16 cellular contexts compared by ENCODE assay signal in genomic region chr17:73476890-73477350, GRCh38.
DNase-seq lines count a peak whose midpoint lies in the region; ATAC-seq, FAIRE-seq and TF ChIP-seq lines count a peak whose summit lies in the region.
"Had no signal": no experiment of that assay in that cellular context is flagged by ENCODE, and none has a peak within 500 bp of the region (broad histone marks: within the 10 kb centered on the region; RNA-seq: fewer than 3 reads in every experiment).

No MANE protein-coding gene starts in this region.

- H3K4me3 Mint-ChIP-seq in WTC11 (no peak overlapping the region), progenitor cell of endocrine pancreas (ENCODE audit: low read depth) (no peak overlapping the region)
- no peak overlapping the region for H3K4me3 Mint-ChIP-seq in stimulated activated effector memory CD8-positive, alpha-beta T cell treated with anti-CD3 and anti-CD28 coated beads, Interleukin-12 subunit alpha, Interleukin-12 subunit beta, amount 100 ng/mL, for 72 hours
- H3K4me3 Mint-ChIP-seq: activated CD4-positive, alpha-beta T cell treated with anti-CD3 and anti-CD28 coated beads for 36 hours; activated naive CD4-positive, alpha-beta T cell treated with anti-CD3 and anti-CD28 coated beads, Interleukin-2, amount 50 U/mL, for 24 hours; T-helper 2 cell treated with Interferon-gamma antibody and Interleukin-4, amounts not matched to agents 5 μg/mL and 100 μg/mL, for 36 hours had no signal

- peaks cover 10% of the 10 kb centered on the region for H3K9me3 Mint-ChIP-seq in WTC11
- peaks cover 5% of the 10 kb centered on the region for H3K9me3 Mint-ChIP-seq in progenitor cell of endocrine pancreas (ENCODE audit: low read depth)
- H3K9me3 Mint-ChIP-seq in stimulated activated effector memory CD8-positive, alpha-beta T cell treated with anti-CD3 and anti-CD28 coated beads, Interleukin-12 subunit alpha, Interleukin-12 subunit beta, amount 100 ng/mL, for 72 hours = no peaks in the 10 kb centered on the region
- H3K9me3 Mint-ChIP-seq: activated naive CD4-positive, alpha-beta T cell treated with anti-CD3 and anti-CD28 coated beads, Interleukin-2, amount 50 U/mL, for 24 hours; T-helper 2 cell treated with Interferon-gamma antibody and Interleukin-4, amounts not matched to agents 5 μg/mL and 100 μg/mL, for 36 hours had no signal

- CTCF ChIA-PET in WTC11 (lab: Charles Lee) = no interaction called here

- H3K36me3 Mint-ChIP-seq in WTC11 (peaks cover 8% of the 10 kb centered on the region), progenitor cell of endocrine pancreas (ENCODE audit: insufficient read depth) (peaks cover 3% of the 10 kb centered on the region)
- H3K36me3 Mint-ChIP-seq in stimulated activated effector memory CD8-positive, alpha-beta T cell treated with anti-CD3 and anti-CD28 coated beads, Interleukin-12 subunit alpha, Interleukin-12 subunit beta, amount 100 ng/mL, for 72 hours = no peaks in the 10 kb centered on the region

- H3K27me3 Mint-ChIP-seq in WTC11 (ENCODE audit: low read depth) = peaks cover 2% of the 10 kb centered on the region; the same call in 1 of the 2 replicates
- peaks cover 22% of the 10 kb centered on the region for H3K27me3 Mint-ChIP-seq in progenitor cell of endocrine pancreas
- H3K27me3 Mint-ChIP-seq: activated CD4-positive, alpha-beta T cell treated with anti-CD3 and anti-CD28 coated beads for 36 hours; activated naive CD4-positive, alpha-beta T cell treated with anti-CD3 and anti-CD28 coated beads, Interleukin-2, amount 50 U/mL, for 24 hours had no signal

- no peak for ATAC-seq in WTC11
- no peak for ATAC-seq in stimulated activated effector memory CD8-positive, alpha-beta T cell treated with anti-CD3 and anti-CD28 coated beads, Interleukin-12 subunit alpha, Interleukin-12 subunit beta, amount 100 ng/mL, for 72 hours
- ATAC-seq: activated CD4-positive, alpha-beta T cell treated with anti-CD3 and anti-CD28 coated beads for 36 hours; body of pancreas; left colon had no signal

- peaks cover 31% of the 10 kb centered on the region for H3K4me1 Mint-ChIP-seq in WTC11
- peaks cover 4% of the 10 kb centered on the region for H3K4me1 Mint-ChIP-seq in progenitor cell of endocrine pancreas (ENCODE audit: low read depth)
- no peaks in the 10 kb centered on the region for H3K4me1 Mint-ChIP-seq in stimulated activated effector memory CD8-positive, alpha-beta T cell treated with anti-CD3 and anti-CD28 coated beads, Interleukin-12 subunit alpha, Interleukin-12 subunit beta, amount 100 ng/mL, for 72 hours

- TF ChIP-seq POLR2A in GM12892 (IDR thresholded peaks at IDR 0.05; ENCODE audit: low read depth, low read length) = no peak

- POLR2A ChIA-PET in WTC11 (lab: Charles Lee) = no interaction called here

- H3K27ac Mint-ChIP-seq in WTC11 (peak overlapping the region; percentile 34; the same call in 1 of the 2 replicates), progenitor cell of endocrine pancreas (no peak overlapping the region)
- H3K27ac Mint-ChIP-seq in stimulated activated effector memory CD8-positive, alpha-beta T cell treated with anti-CD3 and anti-CD28 coated beads, Interleukin-12 subunit alpha, Interleukin-12 subunit beta, amount 100 ng/mL, for 72 hours = no peak overlapping the region
- H3K27ac Mint-ChIP-seq: activated CD4-positive, alpha-beta T cell treated with anti-CD3 and anti-CD28 coated beads for 36 hours; activated naive CD4-positive, alpha-beta T cell treated with anti-CD3 and anti-CD28 coated beads, Interleukin-2, amount 50 U/mL, for 24 hours; T-helper 2 cell treated with Interferon-gamma antibody and Interleukin-4, amounts not matched to agents 5 μg/mL and 100 μg/mL, for 36 hours had no signal

- TF ChIP-seq CTCF in WTC11 (IDR thresholded peaks at IDR 0.05) = no peak
- no peak for TF ChIP-seq CTCF in progenitor cell of endocrine pancreas (IDR thresholded peaks at IDR 0.05; ENCODE audit: unreplicated experiment)
- TF ChIP-seq CTCF in GM13977 (IDR thresholded peaks at IDR 0.05; ENCODE audit: extremely low read depth, insufficient read depth, missing control alignments) = no peak

- in situ Hi-C loops in GM13977 (cut with MboI; ENCODE audit: low pct_unique_long_range_greater_than_20kb, low sequenced_read_pairs, unreplicated experiment) = no loop called here

- DNase-seq in DMS153 treated with DMSO at 0.1 percent for 48 hours (lab: John Stamatoyannopoulos, UW; ENCODE audit: unreplicated experiment) (peak; percentile 23), NCI-H1436 (lab: John Stamatoyannopoulos, UW) (peak; percentile 61), WTC11 (ENCODE audit: low spot score) (no peak), middle frontal gyrus (ENCODE audit: extremely low spot score, low spot score) (peak; percentile 11), progenitor cell of endocrine pancreas (ENCODE audit: low spot score, unreplicated experiment) (no peak), GM12892 (ENCODE audit: insufficient read length) (no peak), GM13977 (ENCODE audit: low spot score) (no peak)
- no peak for DNase-seq in stimulated activated effector memory CD8-positive, alpha-beta T cell treated with anti-CD3 and anti-CD28 coated beads, Interleukin-12 subunit alpha, Interleukin-12 subunit beta, amount 100 ng/mL, for 72 hours (ENCODE audit: low spot score in 2 of 2)
- DNase-seq: activated CD4-positive, alpha-beta T cell treated with anti-CD3 and anti-CD28 coated beads for 36 hours; body of pancreas; left colon; MM.1S; testis had no signal

- no peak for FAIRE-seq in GM12892 (lab: Jason Lieb, UNC)
- FAIRE-seq: D721Med had no signal

TF ChIP-seq in WTC11, 78 proteins besides CTCF, POLR2A, EP300 and RAD21:
- TF ChIP-seq ATF2 (CRISPR knock-in tag; IDR thresholded peaks at IDR 0.05; ENCODE audit: borderline replicate concordance, low read depth) (no peak), GTF2I (CRISPR knock-in tag; conservative IDR thresholded peaks at IDR 0.05) (no peak), CREB1 (CRISPR knock-in tag; IDR thresholded peaks at IDR 0.05) (no peak), JUN (CRISPR knock-in tag; IDR thresholded peaks at IDR 0.05) (no peak), MLX (CRISPR knock-in tag; IDR thresholded peaks at IDR 0.05) (no peak), ZNF532 (CRISPR knock-in tag; IDR thresholded peaks at IDR 0.05; ENCODE audit: borderline replicate concordance) (no peak)

Comparison
In these comparisons a context has a peak if more than half of its experiments do, and no peak if none do; other contexts are left out.
1. DNase-seq: peak in DMS153 treated with DMSO at 0.1 percent for 48 hours (single experiment), NCI-H1436 (single experiment) and middle frontal gyrus (single experiment); none in WTC11 (single experiment), progenitor cell of endocrine pancreas (single experiment), stimulated activated effector memory CD8-positive, alpha-beta T cell treated with anti-CD3 and anti-CD28 coated beads, Interleukin-12 subunit alpha, Interleukin-12 subunit beta, amount 100 ng/mL, for 72 hours (0 of 2), GM12892 (single experiment) and GM13977 (single experiment).